Comparison of ENCODE assay signal across 20 cellular contexts in the genomic region with DNA sequence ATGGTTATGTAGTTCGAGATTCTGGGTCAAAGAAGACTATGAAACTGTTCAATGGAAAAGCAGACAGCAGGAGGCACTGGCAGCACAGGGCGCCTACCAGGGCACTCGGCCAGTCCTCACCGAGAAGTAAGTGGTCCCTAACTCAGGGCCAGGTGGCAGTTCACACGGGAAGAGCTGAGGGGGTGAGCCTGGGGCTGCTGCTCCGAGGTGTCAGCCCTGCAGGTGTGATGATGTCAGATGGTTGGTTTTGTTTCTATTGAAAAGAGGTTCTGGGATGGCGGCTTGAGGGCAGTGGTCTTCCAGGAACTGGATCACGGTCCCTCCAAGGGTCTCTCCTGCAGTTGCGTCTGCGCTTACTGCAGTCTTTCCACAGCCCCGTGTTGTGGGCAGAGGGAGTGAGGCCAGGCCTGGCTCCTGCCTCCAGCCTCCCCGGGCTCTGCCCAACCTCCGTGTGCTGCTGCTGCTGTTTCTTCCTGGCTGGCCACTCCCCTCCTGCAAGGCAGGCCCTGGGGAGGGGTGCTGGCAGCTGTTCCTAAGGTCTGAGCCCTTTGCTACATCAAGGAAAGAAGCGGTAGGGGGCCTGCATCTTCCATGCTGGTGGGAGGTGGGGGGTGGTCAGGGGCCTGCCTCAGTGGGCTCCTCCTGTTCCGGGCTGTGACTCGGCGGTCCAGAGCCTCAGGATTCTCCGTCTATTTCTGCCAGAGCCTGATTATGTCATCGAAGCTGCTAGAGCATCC. TPM values are rescaled to one million over a fixed set of nuclear protein-coding genes. Genes with fewer than 3 reads are reported as not detected.
DNase-seq lines count a peak whose midpoint lies in the region; ATAC-seq and TF ChIP-seq lines count a peak whose summit lies in the region.
"Had no signal": no experiment of that assay in that cellular context is flagged by ENCODE, and none has a peak within 500 bp of the region (broad histone marks: within the 10 kb centered on the region; RNA-seq: fewer than 3 reads in every experiment).

No MANE protein-coding gene starts in this region.

- CTCF ChIA-PET in activated B cell treated with CpG ODN at 0.5 μM for 24 hours (lab: Charles Lee) (no interaction called here), HEK293T (lab: Yijun Ruan, JAX) (no interaction called here), T-cell (lab: Charles Lee) (no interaction called here)
- CTCF ChIA-PET in CD4-positive, alpha-beta memory T cell (lab: Charles Lee; ENCODE audit: partially characterized antibody) = interaction anchor here (1.1 kb wide), 1 partner anchor 17 kb away, joined by 3 read pairs; no protein-coding TSS in a partner anchor

- H3K27ac Mint-ChIP-seq in activated B cell treated with CpG ODN at 0.5 μM for 24 hours = peak overlapping the region; percentile 63
- peak overlapping the region in 7 of 10 donors; percentile 11 to 82 (median 62) for H3K27ac Mint-ChIP-seq in naive thymus-derived CD8-positive, alpha-beta T cell
- peak overlapping the region in 2 of 7 donors; percentile 63 to 66 for H3K27ac Mint-ChIP-seq in CD4-positive, alpha-beta memory T cell
- H3K27ac Mint-ChIP-seq in T-cell = no peak overlapping the region
- H3K27ac Mint-ChIP-seq: activated naive CD8-positive, alpha-beta T cell treated with anti-CD3 and anti-CD28 coated beads, Interleukin-2, amount 10 ng/mL, durations not matched to agents 7 days and 5 days; HFFc6; stimulated activated naive B cell treated with anti-CD40 and anti-IgM and Interleukin-4, amounts not matched to agents 10 μg/mL and 1 μg/mL and 100 μg/mL, for 72 hours; type B pancreatic cell had no signal

- peak; percentile 22 for DNase-seq in SHP77 treated with DMSO at 0.1 percent for 48 hours (lab: John Stamatoyannopoulos, UW)
- DNase-seq in SHP77 (lab: John Stamatoyannopoulos, UW) = no peak
- peak; percentile 75 for DNase-seq in H7
- DNase-seq in activated B cell treated with CpG ODN at 0.5 μM for 24 hours = no peak
- no peak for DNase-seq in naive thymus-derived CD8-positive, alpha-beta T cell
- no peak for DNase-seq in HEK293T (ENCODE audit: extremely low spot score)
- DNase-seq in CD4-positive, alpha-beta memory T cell = no peak
- no peak for DNase-seq in T-cell
- DNase-seq: activated CD8-positive, alpha-beta memory T cell treated with anti-CD3 and anti-CD28 coated beads, Interleukin-2, amount 50 U/mL, for 4 hours; activated naive CD8-positive, alpha-beta T cell treated with anti-CD3 and anti-CD28 coated beads, Interleukin-2, amount 10 ng/mL, durations not matched to agents 7 days and 5 days; COR-L47; HFFc6; MM.1S; NCI-H2227 treated with DMSO at 0.1 percent for 48 hours; stimulated activated naive B cell treated with anti-CD40 and anti-IgM and Interleukin-4, amounts not matched to agents 10 μg/mL and 1 μg/mL and 100 μg/mL, for 72 hours had no signal

- intact Hi-C loops in activated B cell treated with CpG ODN at 0.5 μM for 24 hours (cut with micrococcal nuclease) = no loop called here
- intact Hi-C loops in CD4-positive, alpha-beta memory T cell (cut with micrococcal nuclease) = no loop called here

- POLR2A ChIA-PET in activated B cell treated with CpG ODN at 0.5 μM for 24 hours (lab: Charles Lee) (interaction anchor here (0.7 kb wide), 1 partner anchor 36 kb away, joined by 3 read pairs; no protein-coding TSS in a partner anchor), HEK293T (lab: Yijun Ruan, JAX) (interaction anchor here (1.2 to 1.4 kb wide), 2 partner anchors 10 to 19 kb away, joined by 3 to 4 read pairs; no protein-coding TSS in a partner anchor), T-cell (lab: Charles Lee) (no interaction called here)
- POLR2A ChIA-PET in naive thymus-derived CD8-positive, alpha-beta T cell (lab: Charles Lee) = interaction anchor here (1.3 kb wide), 1 partner anchor 10 kb away, joined by 3 read pairs; no protein-coding TSS in a partner anchor
- POLR2A ChIA-PET in CD4-positive, alpha-beta memory T cell (lab: Charles Lee; ENCODE audit: partially characterized antibody) = no interaction called here

- H3K4me3 Mint-ChIP-seq in activated B cell treated with CpG ODN at 0.5 μM for 24 hours = no peak overlapping the region
- H3K4me3 Mint-ChIP-seq in naive thymus-derived CD8-positive, alpha-beta T cell = no peak overlapping the region
- no peak overlapping the region for H3K4me3 Mint-ChIP-seq in CD4-positive, alpha-beta memory T cell
- H3K4me3 Mint-ChIP-seq in T-cell = no peak overlapping the region
- H3K4me3 Mint-ChIP-seq: activated naive CD8-positive, alpha-beta T cell treated with anti-CD3 and anti-CD28 coated beads, Interleukin-2, amount 10 ng/mL, durations not matched to agents 7 days and 5 days; HFFc6; stimulated activated naive B cell treated with anti-CD40 and anti-IgM and Interleukin-4, amounts not matched to agents 10 μg/mL and 1 μg/mL and 100 μg/mL, for 72 hours; type B pancreatic cell had no signal

- H3K27me3 Mint-ChIP-seq in activated B cell treated with CpG ODN at 0.5 μM for 24 hours = no peaks in the 10 kb centered on the region
- H3K27me3 Mint-ChIP-seq in naive thymus-derived CD8-positive, alpha-beta T cell = no peaks in the 10 kb centered on the region
- no peaks in the 10 kb centered on the region for H3K27me3 Mint-ChIP-seq in CD4-positive, alpha-beta memory T cell
- no peaks in the 10 kb centered on the region for H3K27me3 Mint-ChIP-seq in T-cell
- H3K27me3 Mint-ChIP-seq: activated naive CD8-positive, alpha-beta T cell treated with anti-CD3 and anti-CD28 coated beads, Interleukin-2, amount 10 ng/mL, durations not matched to agents 7 days and 5 days; stimulated activated naive B cell treated with anti-CD40 and anti-IgM and Interleukin-4, amounts not matched to agents 10 μg/mL and 1 μg/mL and 100 μg/mL, for 72 hours; type B pancreatic cell had no signal

- H3K27me3 ChIP-seq in H7 (ENCODE audit: control insufficient read depth, insufficient read depth, low read length) = no peaks in the 10 kb centered on the region
- no peaks in the 10 kb centered on the region for H3K27me3 ChIP-seq in CD4-positive, alpha-beta memory T cell (ENCODE audit: insufficient read depth, low read length)
- H3K27me3 ChIP-seq: cardiac muscle cell, left lung had no signal

- no peaks in the 10 kb centered on the region for H3K9me3 Mint-ChIP-seq in activated B cell treated with CpG ODN at 0.5 μM for 24 hours
- H3K9me3 Mint-ChIP-seq in naive thymus-derived CD8-positive, alpha-beta T cell = no peaks in the 10 kb centered on the region
- H3K9me3 Mint-ChIP-seq in CD4-positive, alpha-beta memory T cell = no peaks in the 10 kb centered on the region
- no peaks in the 10 kb centered on the region for H3K9me3 Mint-ChIP-seq in T-cell
- H3K9me3 Mint-ChIP-seq: activated naive CD8-positive, alpha-beta T cell treated with anti-CD3 and anti-CD28 coated beads, Interleukin-2, amount 10 ng/mL, durations not matched to agents 7 days and 5 days; HFFc6; stimulated activated naive B cell treated with anti-CD40 and anti-IgM and Interleukin-4, amounts not matched to agents 10 μg/mL and 1 μg/mL and 100 μg/mL, for 72 hours; type B pancreatic cell had no signal

- H3K4me3 ChIP-seq in H7 (ENCODE audit: insufficient read depth, low read depth, low read length) = no peak overlapping the region
- no peak overlapping the region for H3K4me3 ChIP-seq in CD4-positive, alpha-beta memory T cell (ENCODE audit: low read length in 2 of 2)
- H3K4me3 ChIP-seq: cardiac muscle cell, left lung, prostate gland, smooth muscle cell had no signal

- ATAC-seq in activated B cell treated with CpG ODN at 0.5 μM for 24 hours (ENCODE audit: low read depth) (no peak), T-cell (replicated peaks in 1 of 4) (no peak)
- ATAC-seq in naive thymus-derived CD8-positive, alpha-beta T cell = no peak
- ATAC-seq: left lung; stimulated activated naive B cell treated with anti-CD40 and anti-IgM and Interleukin-4, amounts not matched to agents 10 μg/mL and 1 μg/mL and 100 μg/mL, for 72 hours had no signal

- H3K4me1 ChIP-seq in CD4-positive, alpha-beta memory T cell (ENCODE audit: insufficient read depth, low read length) = peaks cover 5% of the 10 kb centered on the region
- H3K4me1 ChIP-seq: prostate gland had no signal

- H3K36me3 Mint-ChIP-seq in activated B cell treated with CpG ODN at 0.5 μM for 24 hours (ENCODE audit: low read depth) (peaks cover 51% of the 10 kb centered on the region), T-cell (peaks cover 26% of the 10 kb centered on the region)
- H3K36me3 Mint-ChIP-seq in naive thymus-derived CD8-positive, alpha-beta T cell = peaks cover 3 to 69% (median 4%) of the 10 kb centered on the region in 3 donors
- peaks cover 8 to 42% of the 10 kb centered on the region in 2 donors for H3K36me3 Mint-ChIP-seq in CD4-positive, alpha-beta memory T cell

- H3K36me3 ChIP-seq in H7 (replicated peaks; ENCODE audit: control insufficient read depth, insufficient read depth, low read length) = no peaks in the 10 kb centered on the region; the same call in none of the 2 replicates
- H3K36me3 ChIP-seq in CD4-positive, alpha-beta memory T cell (ENCODE audit: insufficient read depth, low read length) = peaks cover 44% of the 10 kb centered on the region
- H3K36me3 ChIP-seq: cardiac muscle cell had no signal

- H3K4me1 Mint-ChIP-seq in activated B cell treated with CpG ODN at 0.5 μM for 24 hours (no peaks in the 10 kb centered on the region), T-cell (peaks cover 20 to 25% (median 24%) of the 10 kb centered on the region in 3 donors)
- peaks cover 15 to 46% (median 30%) of the 10 kb centered on the region in 4 donors for H3K4me1 Mint-ChIP-seq in naive thymus-derived CD8-positive, alpha-beta T cell
- H3K4me1 Mint-ChIP-seq in CD4-positive, alpha-beta memory T cell = peaks cover 9 to 18% (median 15%) of the 10 kb centered on the region in 4 donors

- H3K9me3 ChIP-seq in CD4-positive, alpha-beta memory T cell (ENCODE audit: control insufficient read depth in 1 of 2, low read length in 2 of 2) = no peaks in the 10 kb centered on the region
- H3K9me3 ChIP-seq: left lung, prostate gland had no signal

- H3K27ac ChIP-seq in CD4-positive, alpha-beta memory T cell (ENCODE audit: low read depth, low read length) = no peak overlapping the region
- H3K27ac ChIP-seq: cardiac muscle cell, left lung, prostate gland had no signal

- no peak for TF ChIP-seq CTCF in activated B cell treated with CpG ODN at 0.5 μM for 24 hours (IDR thresholded peaks at IDR 0.05)

TF ChIP-seq in HEK293T, 16 proteins besides CTCF, POLR2A, EP300 and RAD21 (continues in another document):
- TF ChIP-seq CTBP1 (IDR thresholded peaks at IDR 0.05; ENCODE audit: borderline replicate concordance) (no peak), TARDBP (IDR thresholded peaks at IDR 0.05) (no peak), L3MBTL2 (conservative IDR thresholded peaks at IDR 0.05) (no peak)

RNA-seq across cellular contexts. Expression of a gene that starts 22.6 kb away (rescaled TPM):
- total RNA-seq in H7 (2014; rRNA removed; shearing (Covaris generic)) = 29.4 and 48.8 TPM in 2 replicates
- 203 and 228 TPM in 2 replicates for total RNA-seq in activated B cell treated with CpG ODN at 0.5 μM for 24 hours
- total RNA-seq in naive thymus-derived CD8-positive, alpha-beta T cell = 100 to 1,000 TPM; 323 to 328 TPM
- polyA plus RNA-seq in naive thymus-derived CD8-positive, alpha-beta T cell = 10 to 100 TPM; 27.1 to 52.2 (median 39.1) TPM
- 100 to 1,000 TPM; 367 to 399 TPM for total RNA-seq in CD4-positive, alpha-beta memory T cell
- polyA plus RNA-seq in CD4-positive, alpha-beta memory T cell = 10 to 100 TPM; 11.2 to 67.9 TPM
- 100 to 1,000 TPM; 433 to 628 (median 590) TPM for total RNA-seq in T-cell

Comparison
In these comparisons a context has a peak if more than half of its experiments do, and no peak if none do; other contexts are left out.
1. DNase-seq: peak in SHP77 treated with DMSO at 0.1 percent for 48 hours (single experiment) and H7 (single experiment); none in SHP77 (0 of 2), activated B cell treated with CpG ODN at 0.5 μM for 24 hours (single experiment), naive thymus-derived CD8-positive, alpha-beta T cell (0 of 10), HEK293T (single experiment), CD4-positive, alpha-beta memory T cell (0 of 5) and T-cell (0 of 34).
2. H3K27ac Mint-ChIP-seq: peak in activated B cell treated with CpG ODN at 0.5 μM for 24 hours (single experiment) and naive thymus-derived CD8-positive, alpha-beta T cell (7 of 10); none in T-cell (0 of 2).
3. POLR2A ChIA-PET loops: an anchor here in activated B cell treated with CpG ODN at 0.5 μM for 24 hours (0.7 kb wide), naive thymus-derived CD8-positive, alpha-beta T cell (1.3 kb wide) and HEK293T (1.2 to 1.4 kb wide); none called in CD4-positive, alpha-beta memory T cell and T-cell.